ENCODE assay signal across 27 cellular contexts in genomic region chr14:72154645-72155378, GRCh38.
A peak's percentile ranks its signal among the peaks of the same experiment; 100 is the strongest.
DNase-seq lines count a peak whose midpoint lies in the region; ATAC-seq, FAIRE-seq and TF ChIP-seq lines count a peak whose summit lies in the region.
"Had no signal": no experiment of that assay in that cellular context is flagged by ENCODE, and none has a peak within 500 bp of the region (broad histone marks: within the 10 kb centered on the region; RNA-seq: fewer than 3 reads in every experiment).

No MANE protein-coding gene starts in this region.

- BruUV-seq in GM12878 (replicated peaks; lab: Mats Ljungman, UMichigan) = no TSS peak

- CTCF ChIA-PET in GM12878 (lab: Yijun Ruan, JAX) = interaction anchor here (0.8 to 2.1 kb wide), 4 partner anchors 10 to 53 kb away, joined by 3 to 10 read pairs (median 4); no protein-coding TSS in a partner anchor

- peak; percentile 14; the same call in 1 of the 2 replicates for TF ChIP-seq RAD21 in GM12878 (IDR thresholded peaks at IDR 0.05; ENCODE audit: insufficient read depth, low read depth, low read length)

- no peak overlapping the region for H3K4me3 Mint-ChIP-seq in stimulated activated naive CD8-positive, alpha-beta T cell treated with anti-CD3 and anti-CD28 coated beads, Interleukin-15, Interleukin-2, amounts not matched to agents 100 ng/mL and 50 ng/mL, for 24 hours
- H3K4me3 Mint-ChIP-seq: activated naive CD8-positive, alpha-beta T cell; B cell had no signal

- H3K4me1 ChIP-seq in GM12878 (ENCODE audit: control insufficient read depth, insufficient read depth, low read length) (no peaks in the 10 kb centered on the region), GM23248 (ENCODE audit: insufficient read depth) (no peaks in the 10 kb centered on the region)
- H3K4me1 ChIP-seq: ascending aorta, SJSA1, transverse colon had no signal

- no peak overlapping the region for H2AFZ ChIP-seq in GM12878 (ENCODE audit: control insufficient read depth, low read depth, low read length)
- no peak overlapping the region for H2AFZ ChIP-seq in GM23248

- no peaks in the 10 kb centered on the region for H3K36me3 Mint-ChIP-seq in stimulated activated naive CD8-positive, alpha-beta T cell treated with anti-CD3 and anti-CD28 coated beads, Interleukin-15, Interleukin-2, amounts not matched to agents 100 ng/mL and 50 ng/mL, for 24 hours (ENCODE audit: low read depth)
- H3K36me3 Mint-ChIP-seq: activated naive CD8-positive, alpha-beta T cell had no signal

- no peaks in the 10 kb centered on the region for H3K79me2 ChIP-seq in GM12878 (ENCODE audit: control insufficient read depth, insufficient read depth, low read length)
- no peaks in the 10 kb centered on the region for H3K79me2 ChIP-seq in GM23248 (ENCODE audit: insufficient read depth)

- TF ChIP-seq CTCF in GM12878 (IDR thresholded peaks at IDR 0.05 in 2 of 3, conservative IDR thresholded peaks at IDR 0.05 in 1 of 3; ENCODE audit: control insufficient read depth in 2 of 3, extremely low read depth in 1 of 3, insufficient read depth in 1 of 3, low read depth in 3 of 3, low read length in 3 of 3) = no peak

- H3K4me3 ChIP-seq in GM12878 = no peak overlapping the region
- no peak overlapping the region for H3K4me3 ChIP-seq in GM23248
- H3K4me3 ChIP-seq: ascending aorta, cardiac muscle cell, heart right ventricle, K562, ovary, SJSA1, transverse colon had no signal

- TF ChIP-seq EP300 in GM12878 (IDR thresholded peaks at IDR 0.05; ENCODE audit: borderline replicate concordance in 1 of 2, control insufficient read depth in 1 of 2, low read depth in 2 of 2, low read length in 2 of 2) = no peak

- H3K4me1 Mint-ChIP-seq in stimulated activated naive CD8-positive, alpha-beta T cell treated with anti-CD3 and anti-CD28 coated beads, Interleukin-15, Interleukin-2, amounts not matched to agents 100 ng/mL and 50 ng/mL, for 24 hours (ENCODE audit: low read depth) = peaks cover 18% of the 10 kb centered on the region
- H3K4me1 Mint-ChIP-seq: B cell had no signal

- 41% methylated on average over 10 of the region's 10 CpGs for whole genome bisulfite sequencing in GM12878 (ENCODE audit: insufficient coverage, insufficient replicate concordance, low lambda C conversion rate, missing lambda C conversion rate)
- 38 to 43% methylated on average over 10 of the region's 10 CpGs for WGBS in GM23248 (ENCODE audit: low coverage in 1 of 2, low lambda C conversion rate in 2 of 2, missing lambda C conversion rate in 2 of 2), 2 experiments

- H3K9me3 ChIP-seq in GM12878 (replicated peaks; ENCODE audit: control insufficient read depth, insufficient read depth, low read length) (no peaks in the 10 kb centered on the region; the same call in 2 of the 3 replicates), GM23248 (ENCODE audit: low read depth) (no peaks in the 10 kb centered on the region)
- H3K9me3 ChIP-seq: ascending aorta, ovary, SJSA1 had no signal

- H3K27me3 ChIP-seq in GM12878 (replicated peaks in 1 of 2; ENCODE audit: control insufficient read depth in 2 of 2, insufficient read depth in 2 of 2, low read length in 1 of 2) (no peaks in the 10 kb centered on the region), GM23248 (replicated peaks; ENCODE audit: insufficient read depth) (no peaks in the 10 kb centered on the region)
- H3K27me3 ChIP-seq: ascending aorta, cardiac muscle cell, heart right ventricle, ovary, SJSA1, transverse colon had no signal

- DNase-seq in activated T-cell treated with anti-CD3 and anti-CD28 coated beads for 48 hours (ENCODE audit: low read depth) (peak; percentile 3), G401 (ENCODE audit: low spot score) (peak; percentile 5), GM12878 (ENCODE audit: low read depth, low spot score) (no peak), GM23248 (no peak), medulla oblongata (ENCODE audit: extremely low spot score) (no peak)
- DNase-seq in activated T-cell treated with anti-CD3 and anti-CD28 coated beads, Interleukin-2, amount 50 U/mL, for 1 hour = no peak
- DNase-seq: DMS153; HCEC 1CT; heart right ventricle; NCI-H1105 treated with DMSO at 0.1 percent for 48 hours; NCI-H2081 treated with DMSO at 0.1 percent for 48 hours; NCI-H345; NCI-H748 treated with DMSO at 0.1 percent for 48 hours; ovary; stimulated activated CD4-positive, alpha-beta T cell treated with anti-CD3 and anti-CD28 coated beads, Interleukin-4, amount 100 ng/mL, for 24 hours; stimulated activated naive CD4-positive, alpha-beta T cell treated with Interleukin-2 at 50 U/mL for 16 hours; transverse colon had no signal

- SMC1A ChIA-PET in GM12878 (lab: Charles Lee; ENCODE audit: uncharacterized antibody, unreplicated experiment) = interaction anchor here (0.7 to 2.4 kb wide), 15 partner anchors 10 to 221 kb away, joined by 3 to 9 read pairs (median 3); no protein-coding TSS in a partner anchor

- no peaks in the 10 kb centered on the region for H3F3A ChIP-seq in GM23248 (ENCODE audit: insufficient read depth)

- TF ChIP-seq POLR2A in GM12878 (IDR thresholded peaks at IDR 0.05; ENCODE audit: low read depth, low read length) = no peak

- peaks cover 41% of the 10 kb centered on the region for H3K27me3 Mint-ChIP-seq in stimulated activated naive CD8-positive, alpha-beta T cell treated with anti-CD3 and anti-CD28 coated beads, Interleukin-15, Interleukin-2, amounts not matched to agents 100 ng/mL and 50 ng/mL, for 24 hours

- H3K27ac Mint-ChIP-seq in stimulated activated naive CD8-positive, alpha-beta T cell treated with anti-CD3 and anti-CD28 coated beads, Interleukin-15, Interleukin-2, amounts not matched to agents 100 ng/mL and 50 ng/mL, for 24 hours = peak overlapping the region; percentile 55
- H3K27ac Mint-ChIP-seq: activated naive CD8-positive, alpha-beta T cell; activated T-helper 2 cell treated with anti-CD3 and anti-CD28 coated beads, Interferon-gamma antibody, Interleukin-2, Interleukin-4, amounts not matched to agents 10 μg/mL and 5 μg/mL and 100 μg/mL, durations not matched to agents 14 hours and 24 hours and 36 hours; B cell had no signal

- in situ Hi-C loops in G401 (cut with HindIII; ENCODE audit: low sequenced_read_pairs) (no loop called here), GM12878 (cut with MboI) (no loop called here), GM23248 (cut with MboI) (no loop called here)

- POLR2A ChIA-PET in GM12878 (lab: Charles Lee) = interaction anchor here (1.1 to 1.3 kb wide), 2 partner anchors 9 to 58 kb away, joined by 3 to 4 read pairs; no protein-coding TSS in a partner anchor

- RAD21 ChIA-PET in GM12878 (lab: Charles Lee; ENCODE audit: unreplicated experiment) = interaction anchor here (0.6 to 1.5 kb wide), 5 partner anchors 10 to 221 kb away, joined by 3 to 14 read pairs (median 3); no protein-coding TSS in a partner anchor

- H3K9me2 ChIP-seq in GM23248 (ENCODE audit: insufficient read depth) = no peaks in the 10 kb centered on the region

- H3K9ac ChIP-seq in GM12878 (ENCODE audit: control insufficient read depth, insufficient read depth, low read length) (no peak overlapping the region), GM23248 (no peak overlapping the region)

- no peak for FAIRE-seq in GM12878 (lab: Jason Lieb, UNC)
- FAIRE-seq: G401.6, K562 had no signal

- H3K27ac ChIP-seq in GM12878 (ENCODE audit: control insufficient read depth, insufficient read depth) (no peak overlapping the region), GM23248 (no peak overlapping the region)
- H3K27ac ChIP-seq: ascending aorta, cardiac muscle cell, ovary, SJSA1, transverse colon had no signal

- H3K36me3 ChIP-seq in GM12878 (ENCODE audit: control insufficient read depth in 2 of 2, insufficient read depth in 2 of 2, low read length in 1 of 2) (no peaks in the 10 kb centered on the region), GM23248 (ENCODE audit: low read depth) (no peaks in the 10 kb centered on the region)
- H3K36me3 ChIP-seq: ascending aorta, cardiac muscle cell, heart right ventricle, ovary, SJSA1, transverse colon had no signal

- peaks cover 4% of the 10 kb centered on the region for H3K9me3 Mint-ChIP-seq in stimulated activated naive CD8-positive, alpha-beta T cell treated with anti-CD3 and anti-CD28 coated beads, Interleukin-15, Interleukin-2, amounts not matched to agents 100 ng/mL and 50 ng/mL, for 24 hours

- intact Hi-C loops in GM12878 (cut with micrococcal nuclease; ENCODE audit: unreplicated experiment) = loop anchor here (10.0 kb wide), 1 partner anchor 220 kb away; the partner anchor contains the start of gene RGS6

- H4K20me1 ChIP-seq in GM12878 (ENCODE audit: control insufficient read depth, insufficient read depth) (no peaks in the 10 kb centered on the region), GM23248 (ENCODE audit: insufficient read depth) (no peaks in the 10 kb centered on the region)

- no peak overlapping the region for H3K4me2 ChIP-seq in GM12878 (ENCODE audit: control insufficient read depth, insufficient read depth)
- no peak overlapping the region for H3K4me2 ChIP-seq in GM23248 (ENCODE audit: unreplicated experiment)

- no peak; the same call in 2 of the 3 replicates for ATAC-seq in GM12878
- ATAC-seq in HG03342 (IDR thresholded peaks at IDR 0.05; ENCODE audit: unreplicated experiment) = no peak
- ATAC-seq: K562 had no signal

TF ChIP-seq in GM12878, 131 proteins besides CTCF, POLR2A, EP300 and RAD21 (continues in another document):
- TF ChIP-seq TCF3 (IDR thresholded peaks at IDR 0.05; ENCODE audit: borderline replicate concordance, insufficient read depth, low read depth, low read length) = no peak
- no peak for TF ChIP-seq GATAD2B (conservative IDR thresholded peaks at IDR 0.05; ENCODE audit: low read depth)
- TF ChIP-seq USF1 (IDR thresholded peaks at IDR 0.05; ENCODE audit: borderline replicate concordance, extremely low read length, insufficient read depth, low read depth, low read length) = no peak

Comparison
In these comparisons a context has a peak if more than half of its experiments do, and no peak if none do; other contexts are left out.
1. DNase-seq: peak in activated T-cell treated with anti-CD3 and anti-CD28 coated beads for 48 hours (single experiment) and G401 (single experiment); none in activated T-cell treated with anti-CD3 and anti-CD28 coated beads, Interleukin-2, amount 50 U/mL, for 1 hour (single experiment), GM12878 (single experiment), GM23248 (single experiment) and medulla oblongata (single experiment).